In the genomic region with DNA sequence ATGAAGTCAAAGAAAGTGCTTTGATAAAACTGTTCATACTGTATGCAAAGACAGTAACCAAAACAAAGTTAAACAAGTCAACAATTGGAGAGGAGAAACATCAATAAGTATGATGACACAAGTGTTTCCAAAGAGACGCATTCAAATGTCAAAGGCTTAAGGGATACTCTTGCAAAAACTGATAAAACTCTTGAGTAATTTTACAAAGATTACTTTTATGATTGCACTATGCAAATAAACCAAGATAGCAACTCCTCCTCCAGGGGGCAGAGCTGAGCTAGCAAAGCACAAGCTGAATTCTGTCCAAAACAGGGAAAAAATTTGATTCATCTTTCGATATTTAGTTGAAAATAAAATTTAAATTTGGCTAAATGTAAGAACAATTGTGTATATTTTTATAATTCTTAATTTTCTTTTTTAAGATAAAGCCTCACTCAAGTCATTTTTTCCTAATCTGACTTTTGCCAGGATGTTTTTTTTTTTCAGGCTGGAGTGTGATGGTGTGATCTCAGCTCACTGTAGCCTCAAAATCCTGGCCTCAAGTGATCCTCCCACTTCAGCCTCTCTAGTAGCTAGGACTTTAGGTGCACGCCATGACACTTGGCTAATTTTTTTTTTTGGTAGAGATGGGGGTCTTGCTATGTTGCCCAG, we compare ENCODE assay signal across 8 cellular contexts.
DNase-seq lines count a peak whose midpoint lies in the region; ATAC-seq and TF ChIP-seq lines count a peak whose summit lies in the region.

No MANE protein-coding gene starts in this region.

- no peaks in the 10 kb centered on the region for H3K79me2 ChIP-seq in SK-N-SH (ENCODE audit: insufficient read depth)

- POLR2A ChIA-PET in SK-N-SH (lab: Yijun Ruan, JAX) = no interaction called here

- no peak overlapping the region for H3K4me2 ChIP-seq in SK-N-SH

- peak; percentile 62 for TF ChIP-seq RAD21 in SK-N-SH (IDR thresholded peaks at IDR 0.05; ENCODE audit: low read length)

- H3K27me3 ChIP-seq in SK-N-SH (ENCODE audit: insufficient read depth) = no peaks in the 10 kb centered on the region

- H3K9ac ChIP-seq in SK-N-SH = no peak overlapping the region

- no peaks in the 10 kb centered on the region for H3F3A ChIP-seq in SK-N-SH (replicated peaks; ENCODE audit: insufficient read depth)

- TF ChIP-seq EP300 in SK-N-SH (IDR thresholded peaks at IDR 0.05; ENCODE audit: borderline replicate concordance in 1 of 2, low read depth in 1 of 2, low read length in 1 of 2) = no peak

- ATAC-seq in HG03066 (IDR thresholded peaks at IDR 0.05; ENCODE audit: low read depth, unreplicated experiment) = peak; percentile 73
- ATAC-seq in left colon = peak; percentile 52

- in situ Hi-C loops in astrocyte of the cerebellum (cut with HindIII; ENCODE audit: low sequenced_read_pairs) = no loop called here

- H3K9me3 ChIP-seq in SK-N-SH = no peaks in the 10 kb centered on the region

- WGBS in SK-N-SH (ENCODE audit: low lambda C conversion rate) = 25% methylated on average over 3 of the region's 3 CpGs

- TF ChIP-seq CTCF in SK-N-SH (IDR thresholded peaks at IDR 0.05) (peak; percentile 87), astrocyte of the cerebellum (IDR thresholded peaks at IDR 0.05; ENCODE audit: low read depth, low read length, missing control alignments) (peak; percentile 79)

- no peak overlapping the region for H3K27ac ChIP-seq in SK-N-SH (ENCODE audit: low read depth in 2 of 2, low read length in 1 of 2)

- no peaks in the 10 kb centered on the region for H3K9me2 ChIP-seq in SK-N-SH

- no peak overlapping the region for H2AFZ ChIP-seq in SK-N-SH (ENCODE audit: low read depth)

- H3K4me1 ChIP-seq in SK-N-SH (ENCODE audit: control insufficient read depth in 1 of 2, insufficient read depth in 2 of 2, low read depth in 1 of 2, low read length in 1 of 2) = no peaks in the 10 kb centered on the region

- H3K4me3 ChIP-seq in SK-N-SH (ENCODE audit: low read depth in 2 of 2, low read length in 1 of 2) = no peak overlapping the region; a peak in 1 of 4 replicates
- H3K4me3 ChIP-seq in astrocyte of the cerebellum (ENCODE audit: low read depth, low read length) = no peak overlapping the region

- DNase-seq in activated gamma-delta T cell treated with Interleukin-2 at 50 U/mL for 16 hours (peak; percentile 20), activated gamma-delta T cell (lab: John Stamatoyannopoulos, UW) (no peak), SK-N-SH (peak; percentile 22), astrocyte of the cerebellum (ENCODE audit: low read depth) (peak; percentile 13), left colon (peak; percentile 28 to 83), retina (no peak)
- DNase-seq in stimulated activated CD8-positive, alpha-beta memory T cell treated with anti-CD3 and anti-CD28 coated beads, Interleukin-4, amount 100 ng/mL, for 24 hours (ENCODE audit: low read depth) = peak; percentile 9

- CTCF ChIA-PET in SK-N-SH (lab: Yijun Ruan, JAX) = interaction anchor here (0.7 to 3.1 kb wide), 11 partner anchors 8 to 163 kb away, joined by 3 to 13 read pairs (median 4); no protein-coding TSS in a partner anchor

- H4K20me1 ChIP-seq in SK-N-SH (ENCODE audit: insufficient read depth) = no peaks in the 10 kb centered on the region

- intact Hi-C loops in left colon (cut with DNase I, micrococcal nuclease) = no loop called here

- H3K36me3 ChIP-seq in SK-N-SH (replicated peaks in 1 of 2; ENCODE audit: control insufficient read depth in 1 of 2, insufficient read depth in 2 of 2, low read length in 1 of 2) = no peaks in the 10 kb centered on the region

TF ChIP-seq in SK-N-SH, 30 proteins besides CTCF, POLR2A, EP300 and RAD21:
- TF ChIP-seq SMC3 (IDR thresholded peaks at IDR 0.05; ENCODE audit: low read depth, low read length) = peak; percentile 42
- no peak for TF ChIP-seq GATA2 (CRISPR knock-in tag; IDR thresholded peaks at IDR 0.05)

Comparison
In these comparisons a context has a peak if more than half of its experiments do, and no peak if none do; other contexts are left out.
1. DNase-seq: peak in activated gamma-delta T cell treated with Interleukin-2 at 50 U/mL for 16 hours (single experiment), SK-N-SH (single experiment), astrocyte of the cerebellum (single experiment), left colon (2 of 2) and stimulated activated CD8-positive, alpha-beta memory T cell treated with anti-CD3 and anti-CD28 coated beads, Interleukin-4, amount 100 ng/mL, for 24 hours (single experiment); none in activated gamma-delta T cell (single experiment) and retina (single experiment).